In genomic region chr10:114295393-114295792, GRCh38 we compare ENCODE assay signal across 29 cellular contexts. TPM values are rescaled to one million over a fixed set of nuclear protein-coding genes. Genes with fewer than 3 reads are reported as not detected.
"Had no signal": no experiment of that assay in that cellular context is flagged by ENCODE, and none has a peak within 500 bp of the region (broad histone marks: within the 10 kb centered on the region; RNA-seq: fewer than 3 reads in every experiment).

No MANE protein-coding gene starts in this region.

- DNase-seq: dorsolateral prefrontal cortex; effector CD4-positive, alpha-beta T cell; foreskin keratinocyte; heart left ventricle; kidney; mesendoderm; midbrain; naive thymus-derived CD8-positive, alpha-beta T cell; nephron progenitor cell; nucleus accumbens; sigmoid colon; stimulated activated CD4-positive, alpha-beta T cell treated with anti-CD3 and anti-CD28 coated beads, Interleukin-2, amount 100 ng/mL, for 24 hours; stimulated activated CD4-positive, alpha-beta T cell treated with anti-CD3 and anti-CD28 coated beads, Interleukin-4, amount 100 ng/mL, for 24 hours; stimulated activated naive CD8-positive, alpha-beta T cell treated with anti-CD3 and anti-CD28 coated beads, Interleukin-15, Interleukin-2, amounts not matched to agents 100 U/mL and 50 U/mL, for 24 hours; substantia nigra; testis; tibial artery had no signal

- H2AFZ ChIP-seq: hepatocyte had no signal

- H3K4me1 Mint-ChIP-seq: naive thymus-derived CD8-positive, alpha-beta T cell; nephron progenitor cell; stimulated activated effector memory CD8-positive, alpha-beta T cell treated with anti-CD3 and anti-CD28 coated beads, Interleukin-12 subunit alpha, Interleukin-12 subunit beta, amount 100 ng/mL, for 72 hours had no signal

- H3K27ac ChIP-seq: esophagus muscularis mucosa, foreskin keratinocyte, gastroesophageal sphincter, hepatocyte, prostate gland, right atrium auricular region, sigmoid colon, testis, tibial artery had no signal

- H3K79me2 ChIP-seq: hepatocyte had no signal

- H3K4me3 ChIP-seq: dorsolateral prefrontal cortex, esophagus muscularis mucosa, gastroesophageal sphincter, heart left ventricle, hepatocyte, prostate gland, right atrium auricular region, sigmoid colon, testis, tibial artery had no signal

- H3K27me3 Mint-ChIP-seq: naive thymus-derived CD8-positive, alpha-beta T cell; type B pancreatic cell had no signal

- H3K4me3 Mint-ChIP-seq: naive thymus-derived CD8-positive, alpha-beta T cell; nephron progenitor cell; stimulated activated effector memory CD8-positive, alpha-beta T cell treated with anti-CD3 and anti-CD28 coated beads, Interleukin-12 subunit alpha, Interleukin-12 subunit beta, amount 100 ng/mL, for 72 hours; type B pancreatic cell had no signal

- H3K27me3 ChIP-seq: dorsolateral prefrontal cortex, esophagus muscularis mucosa, foreskin keratinocyte, gastroesophageal sphincter, heart left ventricle, hepatocyte, right atrium auricular region, sigmoid colon, testis, tibial artery had no signal

- ATAC-seq: foreskin keratinocyte; gastroesophageal sphincter; left lobe of liver; naive thymus-derived CD8-positive, alpha-beta T cell; stimulated activated effector memory CD8-positive, alpha-beta T cell treated with anti-CD3 and anti-CD28 coated beads, Interleukin-12 subunit alpha, Interleukin-12 subunit beta, amount 100 ng/mL, for 72 hours; stimulated activated naive CD8-positive, alpha-beta T cell treated with anti-CD3 and anti-CD28 coated beads, Interleukin-15, Interleukin-2, amounts not matched to agents 100 U/mL and 50 U/mL, for 24 hours had no signal

- H3K4me1 ChIP-seq: esophagus muscularis mucosa, foreskin keratinocyte, gastroesophageal sphincter, prostate gland, right atrium auricular region, sigmoid colon, testis, tibial artery had no signal

- FAIRE-seq: colon, kidney had no signal

- H3K27ac Mint-ChIP-seq: naive thymus-derived CD8-positive, alpha-beta T cell; nephron progenitor cell; stimulated activated effector memory CD8-positive, alpha-beta T cell treated with anti-CD3 and anti-CD28 coated beads, Interleukin-12 subunit alpha, Interleukin-12 subunit beta, amount 100 ng/mL, for 72 hours; type B pancreatic cell had no signal

- H3K4me2 ChIP-seq: hepatocyte had no signal

- H3K9me3 ChIP-seq: prostate gland, testis had no signal

RNA-seq across cellular contexts. Expression of gene VWA2, which starts 56.3 kb away (rescaled TPM):
- total RNA-seq: lung microvascular endothelial cell; naive thymus-derived CD8-positive, alpha-beta T cell; osteocyte; right atrium auricular region; skeletal muscle tissue had no signal
- polyA plus RNA-seq: naive thymus-derived CD8-positive, alpha-beta T cell had no signal
